11 cellular contexts compared by ENCODE assay signal in the genomic region with DNA sequence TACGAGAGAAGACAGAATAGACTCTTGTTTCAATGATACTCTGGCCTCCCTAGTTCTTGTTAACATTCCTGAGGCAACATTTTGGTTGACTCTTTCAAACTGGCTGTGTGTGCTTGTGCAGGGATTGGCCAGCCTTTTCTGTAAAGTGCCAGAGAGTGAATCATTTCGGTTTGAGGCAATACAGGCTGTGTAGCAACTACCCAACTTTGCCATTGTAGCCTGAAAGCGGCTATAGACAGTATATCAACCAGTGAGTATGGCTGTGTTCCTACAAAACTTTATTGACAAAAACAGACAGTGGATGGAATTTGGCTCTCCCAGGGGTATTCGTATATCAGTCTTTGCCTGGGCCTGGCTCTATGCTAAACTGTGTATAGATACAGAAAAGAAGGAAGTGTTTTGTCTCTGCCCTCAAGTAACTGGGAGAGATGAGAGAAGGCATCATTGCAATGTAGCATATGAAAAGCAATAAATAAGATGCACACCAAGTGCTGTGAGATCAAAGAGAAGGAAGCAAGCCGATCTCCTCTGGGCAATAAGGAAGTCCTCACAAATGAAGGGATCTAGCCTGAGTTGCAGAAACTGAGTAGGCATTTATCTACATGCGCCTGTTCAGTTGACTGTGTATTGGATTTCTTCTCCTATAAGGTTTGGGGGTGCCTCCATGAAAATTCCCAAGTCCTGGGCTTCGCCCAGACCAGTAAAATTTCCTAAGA.
A peak's percentile ranks its signal among the peaks of the same experiment; 100 is the strongest.
DNase-seq lines count a peak whose midpoint lies in the region; ATAC-seq and TF ChIP-seq lines count a peak whose summit lies in the region.
"Had no signal": no experiment of that assay in that cellular context is flagged by ENCODE, and none has a peak within 500 bp of the region (broad histone marks: within the 10 kb centered on the region; RNA-seq: fewer than 3 reads in every experiment).

No MANE protein-coding gene starts in this region.

- H2BK15ac ChIP-seq in IMR-90 (ENCODE audit: low read depth, low read length): peak overlapping the region; percentile 68; the same call in 2 of the 3 replicates

- H2BK5ac ChIP-seq in IMR-90 (ENCODE audit: low read depth, low read length, poor library complexity, severe bottlenecking): peak overlapping the region; percentile 78

- H3K9me3 ChIP-seq in IMR-90 (ENCODE audit: control insufficient read depth, insufficient read depth, low read length) (no peaks in the 10 kb centered on the region), upper lobe of left lung (no peaks in the 10 kb centered on the region)
- H3K9me3 ChIP-seq: tibial artery had no signal

- H3K4ac ChIP-seq in IMR-90 (ENCODE audit: low read depth, low read length): peak overlapping the region; percentile 75

- H4K91ac ChIP-seq in IMR-90 (ENCODE audit: insufficient read depth, low read depth, low read length): peak overlapping the region; percentile 73

- intact Hi-C loops in IMR-90 (cut with micrococcal nuclease): loop anchor here (2.0 to 10.0 kb wide), 7 partner anchors 130 to 510 kb away; no protein-coding TSS in a partner anchor

- no peaks in the 10 kb centered on the region for H4K20me1 ChIP-seq in IMR-90 (ENCODE audit: insufficient read depth, low read length)

- 0 out of 2 replicates have a peak, but pooled peaks have one; percentile 7 for TF ChIP-seq RAD21 in IMR-90 (IDR thresholded peaks at IDR 0.05; ENCODE audit: low read length)

- peak overlapping the region; percentile 72 for H2BK20ac ChIP-seq in IMR-90 (ENCODE audit: low read depth, low read length)

- peak overlapping the region; percentile 71 for H2AK5ac ChIP-seq in IMR-90 (ENCODE audit: low read depth, low read length)

- H3K9me1 ChIP-seq in IMR-90 (ENCODE audit: insufficient read depth, low read length): peaks cover 13% of the 10 kb centered on the region

- H2AK9ac ChIP-seq in IMR-90 (replicated peaks; ENCODE audit: low read depth, low read length, poor library complexity): no peak overlapping the region

- H4K5ac ChIP-seq in IMR-90 (ENCODE audit: low read depth, low read length): peak overlapping the region; percentile 31; the same call in 1 of the 2 replicates

- H3K36me3 ChIP-seq in IMR-90 (ENCODE audit: control insufficient read depth, insufficient read depth, low read length): no peaks in the 10 kb centered on the region
- no peaks in the 10 kb centered on the region for H3K36me3 ChIP-seq in upper lobe of left lung
- H3K36me3 ChIP-seq: tibial artery had no signal

- ATAC-seq in IMR-90 (ENCODE audit: low read depth) (peak; percentile 92), upper lobe of left lung (ENCODE audit: low FRiP score in 2 of 2) (peak; percentile 80 to 91)
- ATAC-seq: WTC11 had no signal

- TF ChIP-seq EP300 in upper lobe of left lung (IDR thresholded peaks at IDR 0.05): no peak

- CTCF ChIA-PET in IMR-90 (lab: Yijun Ruan, JAX): no interaction called here

- DNase-seq in IMR-90 (peak; percentile 98), astrocyte of the hippocampus (ENCODE audit: low read depth, low spot score) (peak; percentile 90), islet precursor cell (peak; percentile 92), upper lobe of left lung (peak in 1 of 2 donors; percentile 32), UCSD-AML1 (lab: John Stamatoyannopoulos, UW; ENCODE audit: unreplicated experiment) (no peak), NCI-H524 (lab: John Stamatoyannopoulos, UW) (no peak), NCI-H2081 treated with DMSO at 0.1 percent for 48 hours (lab: John Stamatoyannopoulos, UW) (no peak), nucleus accumbens (lab: John Stamatoyannopoulos, UW) (no peak)

- in situ Hi-C loops in IMR-90 (cut with MboI; ENCODE audit: low sequenced_read_pairs): no loop called here

- H3K27ac ChIP-seq in IMR-90 (ENCODE audit: insufficient read depth, low read length) (peak overlapping the region; percentile 76; the same call in 1 of the 2 replicates), upper lobe of left lung (peak overlapping the region in 1 of 4 donors; percentile 12)
- H3K27ac ChIP-seq: parathyroid adenoma, tibial artery had no signal

- WGBS in IMR-90 (ENCODE audit: extremely low coverage in 2 of 2, insufficient read length in 1 of 2), 2 experiments: no CpG with 5 or more reads among the region's 7 CpGs
- WGBS in upper lobe of left lung, 2 donors: 68 to 76% methylated on average over 7 of the region's 7 CpGs

- H3K23ac ChIP-seq in IMR-90 (ENCODE audit: low read depth, low read length): peak overlapping the region; percentile 61

- peak overlapping the region; percentile 11; the same call in 1 of the 2 replicates for H3K4me2 ChIP-seq in IMR-90 (ENCODE audit: low read depth, low read length)

- H2BK120ac ChIP-seq in IMR-90 (ENCODE audit: low read depth, low read length): peak overlapping the region; percentile 68

- H3K27me3 ChIP-seq in IMR-90 (ENCODE audit: control insufficient read depth, insufficient read depth, low read length): no peaks in the 10 kb centered on the region
- H3K27me3 ChIP-seq in upper lobe of left lung: no peaks in the 10 kb centered on the region
- H3K27me3 ChIP-seq: tibial artery had no signal

- H3K4me3 ChIP-seq in IMR-90 (ENCODE audit: insufficient read depth, low read depth, low read length): no peak overlapping the region
- H3K4me3 ChIP-seq in upper lobe of left lung: no peak overlapping the region
- H3K4me3 ChIP-seq: tibial artery had no signal

- dilution Hi-C loops in IMR-90 (cut with HindIII; ENCODE audit: low sequenced_read_pairs, unreplicated experiment): no loop called here

- no peak overlapping the region for H3K9ac ChIP-seq in IMR-90 (ENCODE audit: low read depth, low read length)
- H3K9ac ChIP-seq: parathyroid adenoma had no signal

- peak overlapping the region; percentile 72 for H2AFZ ChIP-seq in IMR-90 (replicated peaks; ENCODE audit: low read length, poor library complexity)
- H2AFZ ChIP-seq: parathyroid adenoma had no signal

- peak overlapping the region; percentile 61 for H3K18ac ChIP-seq in IMR-90 (ENCODE audit: low read depth, low read length)

- peaks cover 25% of the 10 kb centered on the region for H3K4me1 ChIP-seq in IMR-90 (ENCODE audit: control insufficient read depth, insufficient read depth, low read length)
- H3K4me1 ChIP-seq in upper lobe of left lung: peaks cover 6 to 46% (median 20%) of the 10 kb centered on the region in 4 donors
- H3K4me1 ChIP-seq: parathyroid adenoma had no signal

- H3K56ac ChIP-seq in IMR-90 (ENCODE audit: extremely low read depth, insufficient read depth, low read length): peak overlapping the region; percentile 46; the same call in 1 of the 2 replicates

- H3K79me1 ChIP-seq in IMR-90 (ENCODE audit: low read depth in 1 of 2, low read length in 2 of 2): no peaks in the 10 kb centered on the region

- TF ChIP-seq CTCF in IMR-90 (conservative IDR thresholded peaks at IDR 0.05; ENCODE audit: low read depth, low read length) (no peak), upper lobe of left lung (IDR thresholded peaks at IDR 0.05) (no peak)

- H3K14ac ChIP-seq in IMR-90 (replicated peaks; ENCODE audit: low read depth, low read length): peak overlapping the region; percentile 46; the same call in 1 of the 2 replicates

- BruUV-seq in IMR-90 (replicated peaks; lab: Mats Ljungman, UMichigan): no TSS peak

- H4K8ac ChIP-seq in IMR-90 (ENCODE audit: low read depth in 2 of 2, low read length in 2 of 2): peak overlapping the region in 1 of 2 experiments; percentile 71; a peak in 3 of 4 replicates

- TF ChIP-seq POLR2A in IMR-90 (IDR thresholded peaks at IDR 0.05; ENCODE audit: low read depth, low read length) (no peak), upper lobe of left lung (IDR thresholded peaks at IDR 0.05) (no peak)

- POLR2A ChIA-PET in IMR-90 (lab: Charles Lee; ENCODE audit: unreplicated experiment): no interaction called here

TF ChIP-seq in IMR-90, 13 proteins besides CTCF, POLR2A, EP300 and RAD21:
- TF ChIP-seq CEBPB (IDR thresholded peaks at IDR 0.05; ENCODE audit: low read depth, low read length) (peak; percentile 98), MAFK (IDR thresholded peaks at IDR 0.05; ENCODE audit: low read depth, low read length) (peak; percentile 28; the same call in 1 of the 2 replicates), MAZ (IDR thresholded peaks at IDR 0.05; ENCODE audit: borderline replicate concordance, low read depth, low read length) (0 out of 2 replicates have a peak, but pooled peaks have one; percentile 29), FOS (IDR thresholded peaks at IDR 0.05; ENCODE audit: low read depth, low read length) (peak; percentile 85), MXI1 (IDR thresholded peaks at IDR 0.05; ENCODE audit: borderline replicate concordance, low read depth, low read length) (no peak)

Comparison
In these comparisons a context has a peak if more than half of its experiments do, and no peak if none do; other contexts are left out.
1. DNase-seq: peak in IMR-90 (single experiment), astrocyte of the hippocampus (single experiment) and islet precursor cell (single experiment); none in UCSD-AML1 (single experiment), NCI-H524 (0 of 2), NCI-H2081 treated with DMSO at 0.1 percent for 48 hours (single experiment) and nucleus accumbens (0 of 56).